In genomic region chr3:126946387-126946786, GRCh38 we compare ENCODE assay signal across 29 cellular contexts.
"Had no signal": no experiment of that assay in that cellular context is flagged by ENCODE, and none has a peak within 500 bp of the region (broad histone marks: within the 10 kb centered on the region; RNA-seq: fewer than 3 reads in every experiment).

No MANE protein-coding gene starts in this region.

- H3K36me3 ChIP-seq: brain microvascular endothelial cell, colonic mucosa, gastrocnemius medialis, heart right ventricle, WERI-Rb-1 had no signal

- H3K4me3 ChIP-seq: colonic mucosa, gastrocnemius medialis, heart right ventricle had no signal

- DNase-seq: activated B cell treated with CpG ODN at 0.5 μM for 24 hours; activated CD4-positive, alpha-beta memory T cell treated with anti-CD3 and anti-CD28 coated beads for 36 hours; activated CD4-positive, alpha-beta T cell treated with anti-CD3 and anti-CD28 coated beads for 36 hours; activated CD4-positive, alpha-beta T cell treated with anti-CD3 and anti-CD28 coated beads, Interleukin-2, amount 10 ng/mL, durations not matched to agents 24 days and 14 days; activated CD4-positive, CD25-positive, alpha-beta regulatory T cell treated with anti-CD3 and anti-CD28 coated beads, Interleukin-2, amount 50 U/mL, for 72 hours; activated CD8-positive, alpha-beta memory T cell treated with anti-CD3 and anti-CD28 coated beads, Interleukin-2, amount 10 ng/mL, durations not matched to agents 7 days and 5 days; activated CD8-positive, alpha-beta memory T cell treated with anti-CD3 and anti-CD28 coated beads, Interleukin-2, amount 50 U/mL, for 4 hours; activated CD8-positive, alpha-beta T cell treated with anti-CD3 and anti-CD28 coated beads, Interleukin-2, amount 10 ng/mL, durations not matched to agents 7 days and 5 days; activated gamma-delta T cell; activated naive CD4-positive, alpha-beta T cell; activated naive CD4-positive, alpha-beta T cell treated with anti-CD3 and anti-CD28 coated beads, Interleukin-2, amount 10 ng/mL, durations not matched to agents 7 days and 5 days; activated naive CD8-positive, alpha-beta T cell treated with anti-CD3 and anti-CD28 coated beads, Interleukin-2, amount 10 ng/mL, durations not matched to agents 7 days and 5 days; activated T-cell treated with anti-CD3 and anti-CD28 coated beads, Interleukin-2, amount 50 U/mL, for 1 hour; activated T-cell treated with anti-CD3 and anti-CD28 coated beads, Interleukin-2, amount 50 U/mL, for 48 hours; brain microvascular endothelial cell; colonic mucosa; effector CD8-positive, alpha-beta T cell; foreskin keratinocyte; gastrocnemius medialis; heart right ventricle; T-helper 1 cell; T-helper 17 cell; T1000; WERI-Rb-1 had no signal

- H3K9me3 Mint-ChIP-seq: activated B cell treated with CpG ODN at 0.5 μM for 24 hours; activated CD4-positive, alpha-beta memory T cell treated with anti-CD3 and anti-CD28 coated beads for 36 hours; activated CD4-positive, alpha-beta T cell treated with anti-CD3 and anti-CD28 coated beads, Interleukin-2, amount 10 ng/mL, durations not matched to agents 24 days and 14 days; activated naive CD4-positive, alpha-beta T cell treated with anti-CD3 and anti-CD28 coated beads, Interleukin-2, amount 10 ng/mL, durations not matched to agents 7 days and 5 days; activated naive CD4-positive, alpha-beta T cell treated with anti-CD3 and anti-CD28 coated beads, Interleukin-2, amount 50 U/mL, for 72 hours; activated naive CD8-positive, alpha-beta T cell treated with anti-CD3 and anti-CD28 coated beads, Interleukin-2, amount 10 ng/mL, durations not matched to agents 7 days and 5 days; activated T-helper 1 cell treated with anti-CD3 and anti-CD28 coated beads, Interleukin-12 subunit alpha, Interleukin-12 subunit beta, Interleukin-2, Interleukin-4 antibody, amounts not matched to agents 30 ng/mL and 10 ng/mL and 1 ng/mL, durations not matched to agents 14 hours and 24 hours and 36 hours; activated T-helper 2 cell treated with anti-CD3 and anti-CD28 coated beads, Interferon-gamma antibody, Interleukin-2, Interleukin-4, amounts not matched to agents 10 μg/mL and 5 μg/mL and 100 μg/mL, durations not matched to agents 14 hours and 24 hours and 36 hours; T-helper 2 cell treated with Interferon-gamma antibody and Interleukin-4, amounts not matched to agents 5 μg/mL and 100 μg/mL, for 36 hours had no signal

- H3K36me3 Mint-ChIP-seq: activated CD8-positive, alpha-beta memory T cell treated with anti-CD3 and anti-CD28 coated beads, Interleukin-2, amount 10 ng/mL, durations not matched to agents 7 days and 5 days; activated naive CD4-positive, alpha-beta T cell treated with anti-CD3 and anti-CD28 coated beads, Interleukin-2, amount 10 ng/mL, durations not matched to agents 7 days and 5 days; activated naive CD4-positive, alpha-beta T cell treated with anti-CD3 and anti-CD28 coated beads, Interleukin-2, amount 50 U/mL, for 72 hours; activated naive CD8-positive, alpha-beta T cell treated with anti-CD3 and anti-CD28 coated beads, Interleukin-2, amount 10 ng/mL, durations not matched to agents 7 days and 5 days had no signal

- H3K4me3 Mint-ChIP-seq: activated B cell treated with CpG ODN at 0.5 μM for 24 hours; activated CD4-positive, alpha-beta memory T cell treated with anti-CD3 and anti-CD28 coated beads for 36 hours; activated CD4-positive, alpha-beta T cell treated with anti-CD3 and anti-CD28 coated beads for 36 hours; activated CD4-positive, alpha-beta T cell treated with anti-CD3 and anti-CD28 coated beads, Interleukin-2, amount 10 ng/mL, durations not matched to agents 24 days and 14 days; activated CD8-positive, alpha-beta memory T cell treated with anti-CD3 and anti-CD28 coated beads, Interleukin-2, amount 10 ng/mL, durations not matched to agents 7 days and 5 days; activated CD8-positive, alpha-beta T cell treated with anti-CD3 and anti-CD28 coated beads, Interleukin-2, amount 10 ng/mL, durations not matched to agents 7 days and 5 days; activated naive CD4-positive, alpha-beta T cell treated with anti-CD3 and anti-CD28 coated beads, Interleukin-2, amount 10 ng/mL, durations not matched to agents 7 days and 5 days; activated naive CD8-positive, alpha-beta T cell treated with anti-CD3 and anti-CD28 coated beads, Interleukin-2, amount 10 ng/mL, durations not matched to agents 7 days and 5 days; activated T-helper 1 cell treated with anti-CD3 and anti-CD28 coated beads, Interleukin-12 subunit alpha, Interleukin-12 subunit beta, Interleukin-2, Interleukin-4 antibody, amounts not matched to agents 30 ng/mL and 10 ng/mL and 1 ng/mL, durations not matched to agents 14 hours and 24 hours and 36 hours; T-helper 17 cell; T-helper 2 cell treated with Interferon-gamma antibody and Interleukin-4, amounts not matched to agents 5 μg/mL and 100 μg/mL, for 36 hours had no signal

- H3K27ac Mint-ChIP-seq: activated B cell treated with CpG ODN at 0.5 μM for 24 hours; activated CD4-positive, alpha-beta memory T cell treated with anti-CD3 and anti-CD28 coated beads for 36 hours; activated CD4-positive, alpha-beta T cell treated with anti-CD3 and anti-CD28 coated beads for 36 hours; activated CD4-positive, alpha-beta T cell treated with anti-CD3 and anti-CD28 coated beads, Interleukin-2, amount 10 ng/mL, durations not matched to agents 24 days and 14 days; activated CD8-positive, alpha-beta memory T cell treated with anti-CD3 and anti-CD28 coated beads, Interleukin-2, amount 10 ng/mL, durations not matched to agents 7 days and 5 days; activated CD8-positive, alpha-beta T cell treated with anti-CD3 and anti-CD28 coated beads, Interleukin-2, amount 10 ng/mL, durations not matched to agents 7 days and 5 days; activated naive CD4-positive, alpha-beta T cell treated with anti-CD3 and anti-CD28 coated beads, Interleukin-2, amount 10 ng/mL, durations not matched to agents 7 days and 5 days; activated naive CD4-positive, alpha-beta T cell treated with anti-CD3 and anti-CD28 coated beads, Interleukin-2, amount 50 U/mL, for 72 hours; activated naive CD8-positive, alpha-beta T cell treated with anti-CD3 and anti-CD28 coated beads, Interleukin-2, amount 10 ng/mL, durations not matched to agents 7 days and 5 days; activated T-helper 1 cell treated with anti-CD3 and anti-CD28 coated beads, Interleukin-12 subunit alpha, Interleukin-12 subunit beta, Interleukin-2, Interleukin-4 antibody, amounts not matched to agents 30 ng/mL and 10 ng/mL and 1 ng/mL, durations not matched to agents 14 hours and 24 hours and 36 hours; activated T-helper 2 cell treated with anti-CD3 and anti-CD28 coated beads, Interferon-gamma antibody, Interleukin-2, Interleukin-4, amounts not matched to agents 10 μg/mL and 5 μg/mL and 100 μg/mL, durations not matched to agents 14 hours and 24 hours and 36 hours; T-helper 17 cell; T-helper 2 cell treated with Interferon-gamma antibody and Interleukin-4, amounts not matched to agents 5 μg/mL and 100 μg/mL, for 36 hours had no signal

- ATAC-seq: activated CD4-positive, alpha-beta T cell treated with anti-CD3 and anti-CD28 coated beads for 36 hours; activated CD8-positive, alpha-beta memory T cell treated with anti-CD3 and anti-CD28 coated beads, Interleukin-2, amount 10 ng/mL, durations not matched to agents 7 days and 5 days; activated CD8-positive, alpha-beta T cell treated with anti-CD3 and anti-CD28 coated beads, Interleukin-2, amount 10 ng/mL, durations not matched to agents 7 days and 5 days; activated naive CD4-positive, alpha-beta T cell treated with anti-CD3 and anti-CD28 coated beads, Interleukin-2, amount 50 U/mL, for 72 hours; esophagus mucosa; foreskin keratinocyte; gastrocnemius medialis; heart right ventricle; T-helper 17 cell had no signal

- H3K27me3 ChIP-seq: brain microvascular endothelial cell, colonic mucosa, foreskin keratinocyte, gastrocnemius medialis, heart right ventricle had no signal

- H3K9me3 ChIP-seq: colonic mucosa, gastrocnemius medialis, heart right ventricle had no signal

- H3K4me1 ChIP-seq: colonic mucosa, foreskin keratinocyte had no signal

- H3K27me3 Mint-ChIP-seq: activated CD4-positive, alpha-beta memory T cell treated with anti-CD3 and anti-CD28 coated beads for 36 hours; activated CD4-positive, alpha-beta T cell treated with anti-CD3 and anti-CD28 coated beads for 36 hours; activated CD8-positive, alpha-beta memory T cell treated with anti-CD3 and anti-CD28 coated beads, Interleukin-2, amount 10 ng/mL, durations not matched to agents 7 days and 5 days; activated naive CD4-positive, alpha-beta T cell treated with anti-CD3 and anti-CD28 coated beads, Interleukin-2, amount 10 ng/mL, durations not matched to agents 7 days and 5 days; T-helper 17 cell had no signal

- H3K27ac ChIP-seq: brain microvascular endothelial cell, colonic mucosa, foreskin keratinocyte, gastrocnemius medialis, heart right ventricle, WERI-Rb-1 had no signal
